In genomic region chr3:39960515-39961403, GRCh38 we compare ENCODE assay signal across 1 cellular context.
TF ChIP-seq lines count a peak whose summit lies in the region.

No MANE protein-coding gene starts in this region.

TF ChIP-seq in H1, 55 proteins besides CTCF, POLR2A, EP300 and RAD21:
- TF ChIP-seq TBP (IDR thresholded peaks at IDR 0.05; ENCODE audit: low read depth, low read length) (no peak), TAF7 (optimal IDR thresholded peaks at IDR 0.05; ENCODE audit: borderline replicate concordance, low read depth, low read length) (no peak), CHD2 (IDR thresholded peaks at IDR 0.05; ENCODE audit: low read length) (no peak)
